Comparison of ENCODE assay signal across 23 cellular contexts in genomic region chr18:56927795-56928194, GRCh38.
"Had no signal": no experiment of that assay in that cellular context is flagged by ENCODE, and none has a peak within 500 bp of the region (broad histone marks: within the 10 kb centered on the region; RNA-seq: fewer than 3 reads in every experiment).

No MANE protein-coding gene starts in this region.

- H3K4me3 Mint-ChIP-seq: mesothelial cell of epicardium, nephron progenitor cell had no signal

- H3K9me3 Mint-ChIP-seq: mesothelial cell of epicardium, naive B cell, nephron progenitor cell had no signal

- H3K27ac Mint-ChIP-seq: mesothelial cell of epicardium, naive B cell, nephron progenitor cell had no signal

- DNase-seq: dermis blood vessel endothelial cell; effector memory CD4-positive, alpha-beta T cell; foreskin keratinocyte; heart left ventricle; left cardiac atrium; left lung; mesenchymal stem cell; mucosa of descending colon; naive B cell; nephron progenitor cell; nucleus accumbens; stimulated activated CD4-positive, alpha-beta T cell treated with anti-CD3 and anti-CD28 coated beads, Interleukin-12 subunit alpha, Interleukin-12 subunit beta, amount 100 ng/mL, for 4 hours; stimulated activated CD4-positive, alpha-beta T cell treated with anti-CD3 and anti-CD28 coated beads, Interleukin-1b, Interleukin-23, amount 100 ng/mL, for 48 hours; stimulated activated CD4-positive, alpha-beta T cell treated with anti-CD3 and anti-CD28 coated beads, Interleukin-4, amount 100 ng/mL, for 1 hour; stimulated activated CD8-positive, alpha-beta memory T cell treated with anti-CD3 and anti-CD28 coated beads, Interleukin-4, amount 100 ng/mL, for 48 hours; stimulated activated naive CD4-positive, alpha-beta T cell treated with Interleukin-2 at 50 U/mL for 16 hours; transverse colon; upper lobe of right lung; uterus had no signal

- H3K36me3 Mint-ChIP-seq: mesothelial cell of epicardium had no signal

- H3K4me1 Mint-ChIP-seq: nephron progenitor cell had no signal

- ATAC-seq: foreskin keratinocyte, gastroesophageal sphincter, heart left ventricle, left cardiac atrium, left lung, mucosa of descending colon, sciatic nerve, upper lobe of right lung had no signal

- FAIRE-seq: endothelial cell of umbilical vein had no signal
